27 cellular contexts compared by ENCODE assay signal in genomic region chr2:58541511-58541910, GRCh38.
DNase-seq lines count a peak whose midpoint lies in the region; ATAC-seq and TF ChIP-seq lines count a peak whose summit lies in the region.
"Had no signal": no experiment of that assay in that cellular context is flagged by ENCODE, and none has a peak within 500 bp of the region (broad histone marks: within the 10 kb centered on the region; RNA-seq: fewer than 3 reads in every experiment).

No MANE protein-coding gene starts in this region.

- H3K4me3 Mint-ChIP-seq in GM23338 (peak overlapping the region; percentile 48), WTC11 (peak overlapping the region; percentile 61)
- H3K4me3 Mint-ChIP-seq: activated naive CD8-positive, alpha-beta T cell treated with anti-CD3 and anti-CD28 coated beads, Interleukin-2, amount 50 U/mL, for 24 hours; CD14-positive monocyte; central memory CD8-positive, alpha-beta T cell; IgD-negative memory B cell had no signal

- H3K27me3 ChIP-seq in GM23338 (ENCODE audit: insufficient read depth) (no peaks in the 10 kb centered on the region), iPS-15b (ENCODE audit: control insufficient read depth, insufficient read depth, low read length) (no peaks in the 10 kb centered on the region), neuron (ENCODE audit: insufficient read depth, low read length) (no peaks in the 10 kb centered on the region)
- H3K27me3 ChIP-seq: gastroesophageal sphincter, testis, vagina had no signal

- no peak for TF ChIP-seq CTCF in GM23338 (conservative IDR thresholded peaks at IDR 0.05; ENCODE audit: low read depth in 2 of 2)
- TF ChIP-seq CTCF in WTC11 (IDR thresholded peaks at IDR 0.05) = no peak

- no peaks in the 10 kb centered on the region for H3K9me3 Mint-ChIP-seq in GM23338
- no peaks in the 10 kb centered on the region for H3K9me3 Mint-ChIP-seq in WTC11
- H3K9me3 Mint-ChIP-seq: activated naive CD8-positive, alpha-beta T cell treated with anti-CD3 and anti-CD28 coated beads, Interleukin-2, amount 50 U/mL, for 24 hours; central memory CD8-positive, alpha-beta T cell; IgD-negative memory B cell had no signal

- peaks cover 4% of the 10 kb centered on the region for H3K27me3 Mint-ChIP-seq in GM23338 (ENCODE audit: insufficient read depth, low read depth, poor library complexity)
- no peaks in the 10 kb centered on the region; the same call in 1 of the 2 replicates for H3K27me3 Mint-ChIP-seq in WTC11 (ENCODE audit: low read depth)
- H3K27me3 Mint-ChIP-seq: activated naive CD8-positive, alpha-beta T cell treated with anti-CD3 and anti-CD28 coated beads, Interleukin-2, amount 50 U/mL, for 24 hours; central memory CD8-positive, alpha-beta T cell had no signal

- H3K4me1 Mint-ChIP-seq in GM23338 = peaks cover 79% of the 10 kb centered on the region
- peaks cover 87% of the 10 kb centered on the region for H3K4me1 Mint-ChIP-seq in WTC11
- H3K4me1 Mint-ChIP-seq: activated naive CD8-positive, alpha-beta T cell treated with anti-CD3 and anti-CD28 coated beads, Interleukin-2, amount 50 U/mL, for 24 hours; CD14-positive monocyte; central memory CD8-positive, alpha-beta T cell had no signal

- ATAC-seq in GM23338 (peak; percentile 29), WTC11 (no peak), HG03097 (IDR thresholded peaks at IDR 0.05; ENCODE audit: low FRiP score, unreplicated experiment) (no peak)
- ATAC-seq: activated naive CD8-positive, alpha-beta T cell treated with anti-CD3 and anti-CD28 coated beads, Interleukin-2, amount 50 U/mL, for 24 hours; gastroesophageal sphincter; GM12878; psoas muscle had no signal

- peak overlapping the region; percentile 34 for H3K4me2 ChIP-seq in GM23338

- H3F3A ChIP-seq in GM23338 (replicated peaks; ENCODE audit: low read depth) = no peaks in the 10 kb centered on the region; the same call in 1 of the 2 replicates

- H3K4me3 ChIP-seq in GM23338 (peak overlapping the region; percentile 5; the same call in 1 of the 2 replicates), iPS-15b (ENCODE audit: low read depth, low read length) (no peak overlapping the region), neuron (ENCODE audit: low read length) (peak overlapping the region; percentile 26)
- H3K4me3 ChIP-seq: gastroesophageal sphincter, GM12878, psoas muscle, testis, vagina had no signal

- H3K27ac ChIP-seq in GM23338 (ENCODE audit: low read depth) = peak overlapping the region; percentile 96
- H3K27ac ChIP-seq: gastroesophageal sphincter, psoas muscle, RWPE1, testis, vagina had no signal

- CTCF ChIA-PET in WTC11 (lab: Charles Lee) = interaction anchor here (1.3 kb wide), 1 partner anchor 12 kb away, joined by 6 read pairs; no protein-coding TSS in a partner anchor

- H3K9me3 ChIP-seq in iPS-15b (ENCODE audit: control insufficient read depth, insufficient read depth, low read length) (no peaks in the 10 kb centered on the region), neuron (ENCODE audit: low read length) (no peaks in the 10 kb centered on the region)
- H3K9me3 ChIP-seq: gastroesophageal sphincter, psoas muscle, testis, vagina had no signal

- H3K9me2 ChIP-seq in GM23338 (ENCODE audit: insufficient read depth) = peaks cover 10% of the 10 kb centered on the region

- H3K36me3 Mint-ChIP-seq in GM23338 (ENCODE audit: low read depth) = 0 out of 3 replicates have a peak, but pooled peaks cover under 1% of the 10 kb centered on the region
- H3K36me3 Mint-ChIP-seq in WTC11 = no peaks in the 10 kb centered on the region
- H3K36me3 Mint-ChIP-seq: CD14-positive monocyte, IgD-negative memory B cell had no signal

- POLR2A ChIA-PET in WTC11 (lab: Charles Lee) = no interaction called here

- peak overlapping the region; percentile 32 for H3K9ac ChIP-seq in iPS-15b (ENCODE audit: low read depth, low read length)

- no peaks in the 10 kb centered on the region for H3K79me2 ChIP-seq in GM23338 (replicated peaks; ENCODE audit: insufficient read depth)

- H3K36me3 ChIP-seq in GM23338 (ENCODE audit: insufficient read depth) (no peaks in the 10 kb centered on the region), iPS-15b (ENCODE audit: control insufficient read depth, insufficient read depth, low read length) (no peaks in the 10 kb centered on the region), neuron (ENCODE audit: insufficient read depth, low read length) (no peaks in the 10 kb centered on the region)
- H3K36me3 ChIP-seq: gastroesophageal sphincter, vagina had no signal

- DNase-seq in GM23338 (ENCODE audit: low spot score) (peak; percentile 36), WTC11 (ENCODE audit: low spot score) (no peak), NCI-H82 treated with DMSO at 0.1 percent for 48 hours (lab: John Stamatoyannopoulos, UW; ENCODE audit: unreplicated experiment) (no peak), NCI-H128 (lab: John Stamatoyannopoulos, UW; ENCODE audit: unreplicated experiment) (no peak), KG1 (lab: John Stamatoyannopoulos, UW) (no peak)
- DNase-seq: activated CD4-positive, alpha-beta T cell treated with anti-CD3 and anti-CD28 coated beads for 4 hours; activated gamma-delta T cell; activated naive CD8-positive, alpha-beta T cell treated with anti-CD3 and anti-CD28 coated beads, Interleukin-2, amount 50 U/mL, for 24 hours; activated T-cell treated with anti-CD3 and anti-CD28 coated beads, Interleukin-2, amount 50 U/mL, for 1 hour; Calu3; GOT3; mammary epithelial cell; NCI-H1105 treated with DMSO at 0.1 percent for 48 hours; NCI-H82; psoas muscle; stimulated activated naive CD4-positive, alpha-beta T cell treated with Interleukin-2 at 50 U/mL for 16 hours; testis had no signal

- H3K27ac Mint-ChIP-seq in GM23338 (peak overlapping the region; percentile 98), WTC11 (peak overlapping the region; percentile 100)
- H3K27ac Mint-ChIP-seq: activated naive CD8-positive, alpha-beta T cell treated with anti-CD3 and anti-CD28 coated beads, Interleukin-2, amount 50 U/mL, for 24 hours; CD14-positive monocyte; IgD-negative memory B cell had no signal

- peaks cover 58% of the 10 kb centered on the region for H3K4me1 ChIP-seq in GM23338 (ENCODE audit: insufficient read depth)
- H3K4me1 ChIP-seq in iPS-15b (ENCODE audit: control insufficient read depth, insufficient read depth, low read length) = peaks cover 41% of the 10 kb centered on the region
- peaks cover 41% of the 10 kb centered on the region for H3K4me1 ChIP-seq in neuron (ENCODE audit: insufficient read depth, low read length)
- H3K4me1 ChIP-seq: gastroesophageal sphincter, psoas muscle, testis, vagina had no signal

- H2AFZ ChIP-seq in GM23338 (no peak overlapping the region), neuron (ENCODE audit: low read depth, low read length) (peak overlapping the region; percentile 74)

- H4K20me1 ChIP-seq in GM23338 (replicated peaks; ENCODE audit: insufficient read depth) = no peaks in the 10 kb centered on the region

TF ChIP-seq in GM23338, 12 proteins besides CTCF, POLR2A, EP300 and RAD21 (continues in another document):
- TF ChIP-seq REST (IDR thresholded peaks at IDR 0.05; ENCODE audit: unreplicated experiment) (no peak), STAT1 (IDR thresholded peaks at IDR 0.05; ENCODE audit: unreplicated experiment) (no peak)

TF ChIP-seq in WTC11, 78 proteins besides CTCF, POLR2A, EP300 and RAD21:
- TF ChIP-seq HMGXB4 (CRISPR knock-in tag; IDR thresholded peaks at IDR 0.05) = no peak
